ENCODE assay signal across 12 cellular contexts in the genomic region with DNA sequence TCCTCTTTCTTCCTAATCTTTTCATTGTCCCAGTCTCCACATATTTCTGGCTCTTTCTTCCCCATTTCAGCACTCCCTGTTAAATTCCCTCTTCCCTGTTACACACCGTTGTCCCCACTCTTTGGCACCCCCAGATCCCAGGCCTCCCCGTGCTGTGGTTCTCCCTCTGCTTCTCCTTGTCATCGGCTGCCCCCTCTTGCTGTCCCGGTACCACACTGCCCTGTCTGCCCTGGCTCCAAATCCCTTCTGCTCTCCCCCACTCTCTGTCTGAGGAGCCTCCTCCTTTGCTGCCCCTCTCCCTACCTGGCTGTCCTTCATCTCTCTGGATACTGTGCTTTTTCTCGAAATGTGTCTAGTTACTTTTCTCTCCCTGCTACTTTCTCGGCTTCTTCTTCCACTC. TPM values are rescaled to one million over a fixed set of nuclear protein-coding genes. Genes with fewer than 3 reads are reported as not detected.
DNase-seq lines count a peak whose midpoint lies in the region; ATAC-seq, FAIRE-seq and TF ChIP-seq lines count a peak whose summit lies in the region.
"Had no signal": no experiment of that assay in that cellular context is flagged by ENCODE, and none has a peak within 500 bp of the region (broad histone marks: within the 10 kb centered on the region; RNA-seq: fewer than 3 reads in every experiment).

No MANE protein-coding gene starts in this region.

- TF ChIP-seq EP300 in HepG2 (IDR thresholded peaks at IDR 0.05; ENCODE audit: low read depth in 2 of 2, low read length in 2 of 2) (no peak), HepG2 (CRISPR knock-in tag; IDR thresholded peaks at IDR 0.05; ENCODE audit: borderline replicate concordance) (no peak)

- 42% methylated on average over 6 of the region's 6 CpGs for WGBS in liver
- WGBS in HepG2 (ENCODE audit: low lambda C conversion rate) = 40% methylated on average over 6 of the region's 6 CpGs
- WGBS in ectodermal cell, 2 experiments = 63 to 64% methylated on average over 6 of the region's 6 CpGs

- no peak for ATAC-seq in HepG2
- no peak for ATAC-seq in naive thymus-derived CD4-positive, alpha-beta T cell
- no peak for ATAC-seq in omental fat pad (ENCODE audit: low FRiP score)

- peak overlapping the region; percentile 55 to 85 (median 72) for H3K4me3 Mint-ChIP-seq in naive thymus-derived CD4-positive, alpha-beta T cell

- no peak overlapping the region for H3K4me2 ChIP-seq in HepG2 (ENCODE audit: low read depth, low read length)

- H3K36me3 Mint-ChIP-seq in naive thymus-derived CD4-positive, alpha-beta T cell = peaks cover 16 to 45% (median 19%) of the 10 kb centered on the region in 5 donors

- H3K36me3 ChIP-seq in liver (ENCODE audit: control insufficient read depth in 4 of 4, insufficient read depth in 3 of 4, low read depth in 1 of 4, low read length in 3 of 4) (no peaks in the 10 kb centered on the region), HepG2 (replicated peaks in 1 of 2; ENCODE audit: control insufficient read depth in 1 of 2, insufficient read depth in 2 of 2, low read length in 2 of 2) (no peaks in the 10 kb centered on the region), ectodermal cell (ENCODE audit: control insufficient read depth, insufficient read depth, low read length) (no peaks in the 10 kb centered on the region), vagina (no peaks in the 10 kb centered on the region)
- no peaks in the 10 kb centered on the region for H3K36me3 ChIP-seq in naive thymus-derived CD4-positive, alpha-beta T cell (ENCODE audit: control insufficient read depth in 2 of 3, insufficient read depth in 3 of 3, low read length in 3 of 3)
- H3K36me3 ChIP-seq: HAP-1 had no signal

- BruUV-seq in HepG2 (replicated peaks; lab: Mats Ljungman, UMichigan) = no TSS peak

- in situ Hi-C loops in HepG2 (cut with HindIII; ENCODE audit: extremely low pct_ligation_motif_present, low pct_unique_long_range_greater_than_20kb) = no loop called here

- H3K4me1 ChIP-seq in liver (ENCODE audit: control insufficient read depth in 4 of 4, insufficient read depth in 4 of 4, low read length in 3 of 4) (peaks cover 0 to 2% (median 0%) of the 10 kb centered on the region in 4 donors), HepG2 (ENCODE audit: insufficient read depth, low read length) (peaks cover 15% of the 10 kb centered on the region), ectodermal cell (ENCODE audit: control insufficient read depth, insufficient read depth, low read length) (peaks cover 4% of the 10 kb centered on the region), vagina (peaks cover 24% of the 10 kb centered on the region)
- H3K4me1 ChIP-seq in naive thymus-derived CD4-positive, alpha-beta T cell (ENCODE audit: control insufficient read depth in 2 of 2, insufficient read depth in 2 of 2, low read length in 2 of 2) = no peaks in the 10 kb centered on the region
- H3K4me1 ChIP-seq: HAP-1 had no signal

- H3K9me3 Mint-ChIP-seq in naive thymus-derived CD4-positive, alpha-beta T cell = peaks cover 8 to 89% (median 52%) of the 10 kb centered on the region in 11 donors

- no peaks in the 10 kb centered on the region for H4K20me1 ChIP-seq in HepG2 (ENCODE audit: insufficient read depth, low read length)

- H3K4me1 Mint-ChIP-seq in naive thymus-derived CD4-positive, alpha-beta T cell = peaks cover 4 to 14% (median 10%) of the 10 kb centered on the region in 7 donors

- H3K27me3 ChIP-seq in liver (ENCODE audit: control insufficient read depth in 4 of 4, insufficient read depth in 4 of 4, low read length in 3 of 4) (no peaks in the 10 kb centered on the region), HepG2 (ENCODE audit: control insufficient read depth in 1 of 2, insufficient read depth in 2 of 2, low read length in 2 of 2) (no peaks in the 10 kb centered on the region), ectodermal cell (ENCODE audit: control insufficient read depth, insufficient read depth, low read length, poor library complexity, severe bottlenecking) (peaks cover 7% of the 10 kb centered on the region), vagina (no peaks in the 10 kb centered on the region)
- no peaks in the 10 kb centered on the region for H3K27me3 ChIP-seq in naive thymus-derived CD4-positive, alpha-beta T cell (ENCODE audit: control insufficient read depth in 2 of 2, insufficient read depth in 2 of 2, low read length in 2 of 2)

- intact Hi-C loops in HepG2 (cut with micrococcal nuclease; ENCODE audit: unreplicated experiment) (no loop called here), vagina (cut with DNase I) (no loop called here)
- intact Hi-C loops in naive thymus-derived CD4-positive, alpha-beta T cell (cut with micrococcal nuclease) = loop anchor here in 1 of 2 donors (2.0 kb wide), 1 partner anchor 29 kb away; a partner anchor contains a TSS

- H3K4me3 ChIP-seq in liver (ENCODE audit: low read depth in 1 of 3, low read length in 3 of 3) (no peak overlapping the region), HepG2 (replicated peaks in 1 of 3; ENCODE audit: insufficient read depth in 1 of 3, low read depth in 2 of 3, low read length in 3 of 3) (no peak overlapping the region), ectodermal cell (ENCODE audit: insufficient read depth, low read depth, low read length) (peak overlapping the region; percentile 50), vagina (peak overlapping the region; percentile 46 to 67)
- H3K4me3 ChIP-seq in naive thymus-derived CD4-positive, alpha-beta T cell (ENCODE audit: low read length) = peak overlapping the region; percentile 9
- H3K4me3 ChIP-seq: HAP-1 had no signal

- no peak overlapping the region for H2AFZ ChIP-seq in HepG2 (ENCODE audit: low read length)

- TF ChIP-seq POLR2A in HepG2 (IDR thresholded peaks at IDR 0.05; ENCODE audit: insufficient read depth in 1 of 2, low read depth in 2 of 2, low read length in 2 of 2) (no peak), vagina (IDR thresholded peaks at IDR 0.05) (no peak)

- DNase-seq in HepG2 (ENCODE audit: low spot score) (no peak), vagina (ENCODE audit: extremely low spot score in 2 of 2) (no peak), omental fat pad (ENCODE audit: low spot score) (no peak), T-helper 9 cell (no peak)
- DNase-seq in naive thymus-derived CD4-positive, alpha-beta T cell = no peak
- DNase-seq in stimulated activated naive CD4-positive, alpha-beta T cell treated with Interleukin-2 at 50 U/mL for 16 hours (lab: John Stamatoyannopoulos, UW) = no peak
- DNase-seq: activated CD8-positive, alpha-beta memory T cell treated with anti-CD3 and anti-CD28 coated beads for 24 hours; DMS153; NCI-H2081 had no signal

- peak overlapping the region in 2 of 9 donors; percentile 14 to 55 for H3K27ac Mint-ChIP-seq in naive thymus-derived CD4-positive, alpha-beta T cell

- FAIRE-seq in HepG2 (lab: Jason Lieb, UNC) = no peak

- H3K9me3 ChIP-seq in liver (ENCODE audit: control insufficient read depth in 4 of 4, low read length in 3 of 4) (peaks cover 0 to 11% (median 6%) of the 10 kb centered on the region in 4 donors), HepG2 (ENCODE audit: low read length) (peaks cover 24% of the 10 kb centered on the region), ectodermal cell (ENCODE audit: control insufficient read depth, low read length) (no peaks in the 10 kb centered on the region), vagina (no peaks in the 10 kb centered on the region)
- H3K9me3 ChIP-seq in naive thymus-derived CD4-positive, alpha-beta T cell (ENCODE audit: control insufficient read depth in 2 of 3, low read length in 3 of 3) = peaks cover 0 to 42% (median 3%) of the 10 kb centered on the region in 3 experiments
- H3K9me3 ChIP-seq: HAP-1 had no signal

- H3K79me2 ChIP-seq in HepG2 (ENCODE audit: insufficient read depth, low read length) = no peaks in the 10 kb centered on the region

- H3K27ac ChIP-seq in liver (ENCODE audit: low read depth in 1 of 2, low read length in 2 of 2) (peak overlapping the region; percentile 12 to 64), HepG2 (ENCODE audit: extremely low read length, insufficient read depth, low read length) (no peak overlapping the region), ectodermal cell (ENCODE audit: insufficient read depth, low read depth, low read length, poor library complexity, severe bottlenecking) (no peak overlapping the region), vagina (no peak overlapping the region)
- H3K27ac ChIP-seq in naive thymus-derived CD4-positive, alpha-beta T cell (ENCODE audit: low read depth, low read length) = no peak overlapping the region

- H3K9ac ChIP-seq in liver (ENCODE audit: low read depth in 1 of 2, low read length in 2 of 2) (no peak overlapping the region), HepG2 (ENCODE audit: insufficient read depth, low read depth, low read length) (no peak overlapping the region)

- no peak for TF ChIP-seq CTCF in liver (IDR thresholded peaks at IDR 0.05; ENCODE audit: low read depth, low read length, missing input control)
- TF ChIP-seq CTCF in HepG2 (CRISPR knock-in tag; IDR thresholded peaks at IDR 0.05) = no peak
- TF ChIP-seq CTCF in vagina (IDR thresholded peaks at IDR 0.05) = no peak
- no peak for TF ChIP-seq CTCF in omental fat pad (IDR thresholded peaks at IDR 0.05)

- POLR2A ChIA-PET in HepG2 (lab: Yijun Ruan, JAX) = no interaction called here
- POLR2A ChIA-PET in naive thymus-derived CD4-positive, alpha-beta T cell (lab: Charles Lee) = no interaction called here

- CTCF ChIA-PET in HepG2 (lab: Yijun Ruan, JAX; ENCODE audit: low intra/inter-chr PET ratio, low total read pairs) = no interaction called here
- CTCF ChIA-PET in naive thymus-derived CD4-positive, alpha-beta T cell (lab: Charles Lee) = no interaction called here

- TF ChIP-seq RAD21 in liver (IDR thresholded peaks at IDR 0.05) = no peak
- no peak for TF ChIP-seq RAD21 in HepG2 (CRISPR knock-in tag; IDR thresholded peaks at IDR 0.05)

- peaks cover 0 to 21% (median 9%) of the 10 kb centered on the region in 5 donors for H3K27me3 Mint-ChIP-seq in naive thymus-derived CD4-positive, alpha-beta T cell

RNA-seq across cellular contexts. Expression of a gene that starts 1.0 kb away (rescaled TPM):
- 1 to 10 TPM; 1.3 to 2.4 TPM for total RNA-seq in liver
- 1 to 10 TPM in 1 of 2 donors, under 1 TPM in 1; 0.65 to 1.1 TPM for polyA plus RNA-seq in liver
- total RNA-seq in HepG2 (2016; rRNA removed; fragmentation: Illumina TruSeq; extraction: Trizol) = 0.15 and 0.29 TPM in 2 replicates
- total RNA-seq in HepG2 (2016; cell fraction: cytosol; rRNA removed; fragmentation: Illumina TruSeq; extraction: Trizol; ENCODE audit: low read depth) = not detected in 2 replicates
- total RNA-seq in HepG2 (2016; cell fraction: insoluble cytoplasmic fraction; rRNA removed; fragmentation: Illumina TruSeq; extraction: Trizol) = 0.24 and 0.58 TPM in 2 replicates
- total RNA-seq in HepG2 (2016; cell fraction: membrane; rRNA removed; fragmentation: Illumina TruSeq; extraction: Trizol) = 0.19 and 0.24 TPM in 2 replicates
- 0.56 TPM in 1 of 2 replicates, not detected in the other for total RNA-seq in HepG2 (2016; cell fraction: nucleus; rRNA removed; fragmentation: Illumina TruSeq; extraction: Trizol)
- 0.17 and 0.38 TPM in 2 replicates for polyA plus RNA-seq in HepG2 (2011; rRNA removed)
- 0.07 and 0.13 TPM in 2 replicates for polyA plus RNA-seq in HepG2 (2011; cell fraction: cytosol; rRNA removed)
- 0.18 and 0.23 TPM in 2 replicates for polyA plus RNA-seq in HepG2 (2011; cell fraction: nucleus; rRNA removed)
- polyA plus RNA-seq in HepG2 (2012) = 0.37 and 0.46 TPM in 2 replicates
- 0.14 TPM in 1 of 2 replicates, not detected in the other for polyA plus RNA-seq in HepG2 (2016; cell fraction: cytosol; fragmentation: Illumina TruSeq; extraction: Trizol; ENCODE audit: low read depth)
- polyA plus RNA-seq in HepG2 (2016; cell fraction: insoluble cytoplasmic fraction; fragmentation: Illumina TruSeq; extraction: Trizol; ENCODE audit: low read depth) = 0.38 and 0.69 TPM in 2 replicates
- 0.07 and 0.23 TPM in 2 replicates for polyA plus RNA-seq in HepG2 (2016; cell fraction: membrane; fragmentation: Illumina TruSeq; extraction: Trizol; ENCODE audit: low read depth)
- polyA plus RNA-seq in HepG2 (2016; cell fraction: nucleus; fragmentation: Illumina TruSeq; extraction: Trizol; ENCODE audit: insufficient read depth, low read depth) = 0.48 and 1.3 TPM in 2 replicates
- not detected in 2 replicates for polyA minus RNA-seq in HepG2 (2011; rRNA and poly(A)+ RNA removed; ENCODE audit: low replicate concordance)
- 0.26 and 0.89 TPM in 2 replicates for polyA minus RNA-seq in HepG2 (2011; cell fraction: cytosol; rRNA and poly(A)+ RNA removed)
- 0.64 TPM in 1 of 2 replicates, not detected in the other for polyA minus RNA-seq in HepG2 (2011; cell fraction: nucleus; rRNA and poly(A)+ RNA removed)
- polyA plus RNA-seq in ectodermal cell (2013, experiment 1 of 4) = 11.6 TPM
- polyA plus RNA-seq in ectodermal cell (2013, experiment 2 of 4) = 13.8 TPM
- 14.3 TPM for polyA plus RNA-seq in ectodermal cell (2013, experiment 3 of 4)
- 12.9 TPM for polyA plus RNA-seq in ectodermal cell (2013, experiment 4 of 4)
- 1 to 10 TPM in 2 of 5 experiments, under 1 TPM in 3; 0.58 to 2.1 (median 0.98) TPM for total RNA-seq in naive thymus-derived CD4-positive, alpha-beta T cell
- polyA plus RNA-seq in naive thymus-derived CD4-positive, alpha-beta T cell = 1 to 10 TPM; 2.2 to 3.6 TPM
- 6.6 TPM for total RNA-seq in vagina
- total RNA-seq in omental fat pad = 10 to 100 TPM in 2 of 4 donors, 1 to 10 TPM in 2; 4.2 to 12.6 (median 10.3) TPM

RNA-seq across cellular contexts. Expression of a gene that starts 27.1 kb away (rescaled TPM):
- total RNA-seq in liver (1 to 10 TPM; 2.9 to 4.8 TPM), HepG2 (2016; rRNA removed; fragmentation: Illumina TruSeq; extraction: Trizol) (5.3 and 6.2 TPM in 2 replicates), vagina (11.8 TPM), omental fat pad (10 to 100 TPM in 2 of 4 donors, 1 to 10 TPM in 2; 9.1 to 31.2 (median 10.0) TPM)
- polyA plus RNA-seq in liver (under 1 TPM; 0.55 to 0.83 TPM), HepG2 (2011; rRNA removed) (1.1 TPM in 2 replicates)
- 0.91 and 1.1 TPM in 2 replicates for total RNA-seq in HepG2 (2016; cell fraction: cytosol; rRNA removed; fragmentation: Illumina TruSeq; extraction: Trizol; ENCODE audit: low read depth)
- 4.0 and 5.0 TPM in 2 replicates for total RNA-seq in HepG2 (2016; cell fraction: insoluble cytoplasmic fraction; rRNA removed; fragmentation: Illumina TruSeq; extraction: Trizol)
- total RNA-seq in HepG2 (2016; cell fraction: membrane; rRNA removed; fragmentation: Illumina TruSeq; extraction: Trizol) = 1.2 and 1.6 TPM in 2 replicates
- 4.6 and 4.9 TPM in 2 replicates for total RNA-seq in HepG2 (2016; cell fraction: nucleus; rRNA removed; fragmentation: Illumina TruSeq; extraction: Trizol)
- 0.36 and 0.78 TPM in 2 replicates for polyA plus RNA-seq in HepG2 (2011; cell fraction: cytosol; rRNA removed)
- polyA plus RNA-seq in HepG2 (2011; cell fraction: nucleus; rRNA removed) = 0.63 and 1.4 TPM in 2 replicates
- 1.3 and 1.9 TPM in 2 replicates for polyA plus RNA-seq in HepG2 (2012)
- polyA plus RNA-seq in HepG2 (2016; cell fraction: cytosol; fragmentation: Illumina TruSeq; extraction: Trizol; ENCODE audit: low read depth) = 0.23 and 0.25 TPM in 2 replicates
- polyA plus RNA-seq in HepG2 (2016; cell fraction: insoluble cytoplasmic fraction; fragmentation: Illumina TruSeq; extraction: Trizol; ENCODE audit: low read depth) = 2.3 and 2.6 TPM in 2 replicates
- 0.31 and 0.59 TPM in 2 replicates for polyA plus RNA-seq in HepG2 (2016; cell fraction: membrane; fragmentation: Illumina TruSeq; extraction: Trizol; ENCODE audit: low read depth)
- polyA plus RNA-seq in HepG2 (2016; cell fraction: nucleus; fragmentation: Illumina TruSeq; extraction: Trizol; ENCODE audit: insufficient read depth, low read depth) = 4.6 and 5.5 TPM in 2 replicates
- polyA minus RNA-seq in HepG2 (2011; rRNA and poly(A)+ RNA removed; ENCODE audit: low replicate concordance) = 1.1 TPM in 1 of 2 replicates, not detected in the other
- polyA minus RNA-seq in HepG2 (2011; cell fraction: cytosol; rRNA and poly(A)+ RNA removed) = 0.70 and 1.1 TPM in 2 replicates
- polyA minus RNA-seq in HepG2 (2011; cell fraction: nucleus; rRNA and poly(A)+ RNA removed) = 4.5 and 9.7 TPM in 2 replicates
- polyA plus RNA-seq in ectodermal cell (2013, experiment 1 of 4) = 9.5 TPM
- polyA plus RNA-seq in ectodermal cell (2013, experiment 2 of 4) = 11.8 TPM
- 10.0 TPM for polyA plus RNA-seq in ectodermal cell (2013, experiment 3 of 4)
- 9.7 TPM for polyA plus RNA-seq in ectodermal cell (2013, experiment 4 of 4)
- total RNA-seq in naive thymus-derived CD4-positive, alpha-beta T cell = 10 to 100 TPM in 2 of 5 experiments, 1 to 10 TPM in 3; 3.3 to 26.9 (median 7.3) TPM
- 1 to 10 TPM; 6.5 to 9.5 TPM for polyA plus RNA-seq in naive thymus-derived CD4-positive, alpha-beta T cell

RNA-seq across cellular contexts. Expression of a gene that starts 28.5 kb away (rescaled TPM):
- total RNA-seq in liver = 10 to 100 TPM in 1 of 2 donors, 1 to 10 TPM in 1; 9.2 to 30.1 TPM
- polyA plus RNA-seq in liver = 1 to 10 TPM; 6.3 to 6.7 TPM
- 12.1 and 14.5 TPM in 2 replicates for total RNA-seq in HepG2 (2016; rRNA removed; fragmentation: Illumina TruSeq; extraction: Trizol)
- 1.8 and 1.9 TPM in 2 replicates for total RNA-seq in HepG2 (2016; cell fraction: cytosol; rRNA removed; fragmentation: Illumina TruSeq; extraction: Trizol; ENCODE audit: low read depth)
- total RNA-seq in HepG2 (2016; cell fraction: insoluble cytoplasmic fraction; rRNA removed; fragmentation: Illumina TruSeq; extraction: Trizol) = 13.3 and 13.9 TPM in 2 replicates
- total RNA-seq in HepG2 (2016; cell fraction: membrane; rRNA removed; fragmentation: Illumina TruSeq; extraction: Trizol) = 4.6 and 4.7 TPM in 2 replicates
- total RNA-seq in HepG2 (2016; cell fraction: nucleus; rRNA removed; fragmentation: Illumina TruSeq; extraction: Trizol) = 12.9 and 16.9 TPM in 2 replicates
- polyA plus RNA-seq in HepG2 (2011; rRNA removed) = 8.1 and 8.4 TPM in 2 replicates
- polyA plus RNA-seq in HepG2 (2011; cell fraction: cytosol; rRNA removed) = 4.1 and 5.1 TPM in 2 replicates
- polyA plus RNA-seq in HepG2 (2011; cell fraction: nucleus; rRNA removed) = 26.0 and 27.3 TPM in 2 replicates
- polyA plus RNA-seq in HepG2 (2012) = 8.0 and 9.4 TPM in 2 replicates
- 0.28 and 0.32 TPM in 2 replicates for polyA plus RNA-seq in HepG2 (2016; cell fraction: cytosol; fragmentation: Illumina TruSeq; extraction: Trizol; ENCODE audit: low read depth)
- polyA plus RNA-seq in HepG2 (2016; cell fraction: insoluble cytoplasmic fraction; fragmentation: Illumina TruSeq; extraction: Trizol; ENCODE audit: low read depth) = 6.5 TPM in 2 replicates
- polyA plus RNA-seq in HepG2 (2016; cell fraction: membrane; fragmentation: Illumina TruSeq; extraction: Trizol; ENCODE audit: low read depth) = 0.78 and 1.0 TPM in 2 replicates
- 19.2 and 24.1 TPM in 2 replicates for polyA plus RNA-seq in HepG2 (2016; cell fraction: nucleus; fragmentation: Illumina TruSeq; extraction: Trizol; ENCODE audit: insufficient read depth, low read depth)
- 11.3 and 19.4 TPM in 2 replicates for polyA minus RNA-seq in HepG2 (2011; rRNA and poly(A)+ RNA removed; ENCODE audit: low replicate concordance)
- 7.6 and 9.4 TPM in 2 replicates for polyA minus RNA-seq in HepG2 (2011; cell fraction: cytosol; rRNA and poly(A)+ RNA removed)
- 30.6 and 42.0 TPM in 2 replicates for polyA minus RNA-seq in HepG2 (2011; cell fraction: nucleus; rRNA and poly(A)+ RNA removed)
- 42.0 TPM for polyA plus RNA-seq in ectodermal cell (2013, experiment 1 of 4)
- 37.3 TPM for polyA plus RNA-seq in ectodermal cell (2013, experiment 2 of 4)
- 34.3 TPM for polyA plus RNA-seq in ectodermal cell (2013, experiment 3 of 4)
- 31.9 TPM for polyA plus RNA-seq in ectodermal cell (2013, experiment 4 of 4)
- total RNA-seq in naive thymus-derived CD4-positive, alpha-beta T cell = 10 to 100 TPM; 39.1 to 75.3 (median 52.9) TPM
- 10 to 100 TPM; 24.2 to 32.6 TPM for polyA plus RNA-seq in naive thymus-derived CD4-positive, alpha-beta T cell
- 41.7 TPM for total RNA-seq in vagina
- 10 to 100 TPM; 28.6 to 76.1 (median 49.6) TPM for total RNA-seq in omental fat pad

Comparison
In these comparisons a context has a peak if more than half of its experiments do, and no peak if none do; other contexts are left out.
1. H3K27ac ChIP-seq: peak in liver (2 of 2); none in HepG2 (single experiment), ectodermal cell (single experiment), naive thymus-derived CD4-positive, alpha-beta T cell (single experiment) and vagina (single experiment).
2. H3K4me3 ChIP-seq: peak in ectodermal cell (single experiment), naive thymus-derived CD4-positive, alpha-beta T cell (single experiment) and vagina (2 of 2); none in liver (0 of 3) and HepG2 (0 of 3).